ENCODE assay signal across 31 cellular contexts in the genomic region with DNA sequence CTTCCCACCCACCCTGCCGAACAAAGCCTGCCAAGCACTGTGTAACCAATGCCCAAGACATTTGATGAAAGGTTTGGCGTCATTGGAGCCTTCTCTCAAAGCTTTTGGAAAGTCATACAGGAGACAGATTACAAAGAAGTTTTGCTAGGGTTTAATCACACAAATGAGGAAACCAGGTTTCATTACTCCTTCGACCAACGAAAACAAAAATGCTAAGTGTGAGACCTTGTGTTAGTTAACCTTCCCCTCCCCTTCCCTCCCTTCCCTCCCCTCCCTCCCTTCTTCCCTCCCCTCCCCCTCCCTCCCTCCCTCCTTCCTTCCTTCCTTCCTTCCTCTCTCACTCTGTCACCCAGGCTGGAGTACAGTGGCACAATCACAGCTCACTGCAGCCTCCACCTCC.
"Had no signal": no experiment of that assay in that cellular context is flagged by ENCODE, and none has a peak within 500 bp of the region (broad histone marks: within the 10 kb centered on the region; RNA-seq: fewer than 3 reads in every experiment).

No MANE protein-coding gene starts in this region.

- DNase-seq: activated CD4-positive, alpha-beta memory T cell treated with anti-CD3 and anti-CD28 coated beads for 36 hours; activated CD4-positive, alpha-beta T cell treated with anti-CD3 and anti-CD28 coated beads for 36 hours; activated CD4-positive, alpha-beta T cell treated with anti-CD3 and anti-CD28 coated beads, Interleukin-2, amount 10 ng/mL, durations not matched to agents 24 days and 14 days; activated CD4-positive, CD25-positive, alpha-beta regulatory T cell; activated CD4-positive, CD25-positive, alpha-beta regulatory T cell treated with anti-CD3 and anti-CD28 coated beads, Interleukin-2, amount 50 U/mL, for 72 hours; activated CD8-positive, alpha-beta memory T cell treated with anti-CD3 and anti-CD28 coated beads, Interleukin-2, amount 10 ng/mL, durations not matched to agents 7 days and 5 days; activated CD8-positive, alpha-beta memory T cell treated with anti-CD3 and anti-CD28 coated beads, Interleukin-2, amount 50 U/mL, for 4 hours; activated CD8-positive, alpha-beta T cell treated with anti-CD3 and anti-CD28 coated beads, Interleukin-2, amount 10 ng/mL, durations not matched to agents 7 days and 5 days; activated effector memory CD4-positive, alpha-beta T cell treated with anti-CD3 and anti-CD28 coated beads, Interleukin-2, amount 50 U/mL, for 16 hours; activated naive CD4-positive, alpha-beta T cell treated with anti-CD3 and anti-CD28 coated beads for 36 hours; activated naive CD8-positive, alpha-beta T cell treated with anti-CD3 and anti-CD28 coated beads for 36 hours; activated naive CD8-positive, alpha-beta T cell treated with anti-CD3 and anti-CD28 coated beads, Interleukin-2, amount 50 U/mL, for 24 hours; activated T-cell treated with anti-CD3 and anti-CD28 coated beads, Interleukin-2, amount 50 U/mL, for 1 hour; activated T-cell treated with anti-CD3 and anti-CD28 coated beads, Interleukin-2, amount 50 U/mL, for 48 hours; adrenal gland; amygdala; aorta; body of pancreas; caudate nucleus; cortex of kidney; dermis blood vessel endothelial cell; effector CD4-positive, alpha-beta T cell; effector memory CD8-positive, alpha-beta T cell; erythroblast; foreskin keratinocyte; gastrocnemius medialis; glutamatergic neuron; heart left ventricle; T-helper 9 cell had no signal

- H3K36me3 ChIP-seq: adrenal gland, esophagus muscularis mucosa, gastrocnemius medialis, heart left ventricle had no signal

- H3K9me3 ChIP-seq: adrenal gland, body of pancreas, esophagus muscularis mucosa, gastrocnemius medialis, heart left ventricle had no signal

- H3K4me1 ChIP-seq: adrenal gland, gastrocnemius medialis, heart left ventricle had no signal

- ATAC-seq: activated CD4-positive, alpha-beta T cell treated with anti-CD3 and anti-CD28 coated beads for 36 hours; activated CD8-positive, alpha-beta memory T cell treated with anti-CD3 and anti-CD28 coated beads, Interleukin-2, amount 10 ng/mL, durations not matched to agents 7 days and 5 days; activated CD8-positive, alpha-beta T cell treated with anti-CD3 and anti-CD28 coated beads, Interleukin-2, amount 10 ng/mL, durations not matched to agents 7 days and 5 days; activated naive CD8-positive, alpha-beta T cell treated with anti-CD3 and anti-CD28 coated beads, Interleukin-2, amount 50 U/mL, for 24 hours; body of pancreas; effector memory CD8-positive, alpha-beta T cell; foreskin keratinocyte; gastrocnemius medialis; heart left ventricle had no signal

- H3K27me3 ChIP-seq: adrenal gland, body of pancreas, esophagus muscularis mucosa, foreskin keratinocyte, gastrocnemius medialis, heart left ventricle had no signal

- H3K27ac ChIP-seq: adrenal gland, body of pancreas, esophagus muscularis mucosa, foreskin keratinocyte, gastrocnemius medialis, heart left ventricle had no signal

- FAIRE-seq: colon had no signal

- H3K4me3 ChIP-seq: adrenal gland, body of pancreas, esophagus muscularis mucosa, gastrocnemius medialis, heart left ventricle had no signal
